17 cellular contexts compared by ENCODE assay signal in the genomic region with DNA sequence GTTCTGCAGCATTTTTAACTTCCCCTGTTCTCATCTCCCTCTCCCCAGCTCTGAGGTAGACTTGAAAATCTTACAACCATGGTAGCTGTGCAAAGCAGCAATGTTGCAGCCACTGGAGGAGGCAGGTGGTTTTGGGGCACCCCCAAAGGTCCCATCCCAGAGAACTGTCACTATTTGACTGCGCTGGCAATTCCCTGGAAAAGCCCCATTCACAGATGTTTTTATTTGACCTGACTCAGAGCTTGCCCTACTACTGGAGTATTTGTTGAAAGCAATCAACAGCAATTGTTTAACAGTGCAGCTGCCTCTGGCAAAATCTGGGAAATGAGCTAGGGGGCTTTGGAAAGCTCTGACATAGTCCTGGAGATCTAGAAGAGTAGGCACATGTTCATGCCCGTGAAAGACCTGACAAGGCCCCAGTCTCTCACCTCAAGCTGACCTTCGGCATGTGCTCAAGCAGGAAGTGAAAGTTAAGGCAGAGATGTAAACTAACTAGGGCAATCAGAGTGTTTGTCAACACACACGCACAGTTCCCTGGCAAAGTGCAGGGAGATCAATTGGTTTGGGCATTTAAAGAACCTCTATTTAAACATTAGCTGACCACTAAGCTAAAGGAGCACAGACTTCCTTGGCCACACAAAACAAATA. TPM values are rescaled to one million over a fixed set of nuclear protein-coding genes. Genes with fewer than 3 reads are reported as not detected.
DNase-seq lines count a peak whose midpoint lies in the region; ATAC-seq and TF ChIP-seq lines count a peak whose summit lies in the region.
"Had no signal": no experiment of that assay in that cellular context is flagged by ENCODE, and none has a peak within 500 bp of the region (broad histone marks: within the 10 kb centered on the region; RNA-seq: fewer than 3 reads in every experiment).

No MANE protein-coding gene starts in this region.

- no peak for TF ChIP-seq POLR2A in breast epithelium (IDR thresholded peaks at IDR 0.05)

- no peak overlapping the region for H3K9ac ChIP-seq in SU-DHL-6 (ENCODE audit: low read length)

- H3K4me2 ChIP-seq in SU-DHL-6 (ENCODE audit: low read depth, low read length, poor library complexity, severe bottlenecking) = peak overlapping the region; percentile 4

- H3K9me2 ChIP-seq in SU-DHL-6 (replicated peaks; ENCODE audit: insufficient read depth, low read length) = no peaks in the 10 kb centered on the region

- TF ChIP-seq CTCF in SU-DHL-6 (IDR thresholded peaks at IDR 0.05; ENCODE audit: insufficient read depth, low read length, poor library complexity, severe bottlenecking) (no peak), mucosa of descending colon (IDR thresholded peaks at IDR 0.05) (no peak), breast epithelium (IDR thresholded peaks at IDR 0.05) (no peak), GM20000 (IDR thresholded peaks at IDR 0.05; ENCODE audit: extremely low read depth, missing control alignments) (no peak)

- intact Hi-C loops in mucosa of descending colon (cut with DNase I, micrococcal nuclease) = no loop called here
- intact Hi-C loops in breast epithelium (cut with DNase I; ENCODE audit: low total_unique reads) = no loop called here
- intact Hi-C loops in Right ventricle myocardium inferior (cut with DNase I) = no loop called here
- intact Hi-C loops in posterior cingulate gyrus (cut with DNase I) = no loop called here

- no peaks in the 10 kb centered on the region for H3F3A ChIP-seq in SU-DHL-6 (ENCODE audit: insufficient read depth)

- H3K27ac ChIP-seq in SU-DHL-6 (ENCODE audit: low read depth, low read length) (no peak overlapping the region), breast epithelium (no peak overlapping the region)
- H3K27ac ChIP-seq: pancreas, testis had no signal

- no peak overlapping the region for H2AFZ ChIP-seq in SU-DHL-6 (ENCODE audit: low read depth, low read length, severe bottlenecking)

- H3K27me3 ChIP-seq in SU-DHL-6 (ENCODE audit: low read length) (no peaks in the 10 kb centered on the region), breast epithelium (peaks cover 0 to 3% of the 10 kb centered on the region in 2 donors)
- H3K27me3 ChIP-seq: pancreas, testis had no signal

- H3K36me3 ChIP-seq in SU-DHL-6 (ENCODE audit: low read length) (no peaks in the 10 kb centered on the region), mucosa of descending colon (ENCODE audit: low read depth) (no peaks in the 10 kb centered on the region), breast epithelium (no peaks in the 10 kb centered on the region)
- H3K36me3 ChIP-seq: pancreas had no signal

- DNase-seq in CD1c-positive myeloid dendritic cell (ENCODE audit: extremely low spot score) (peak; percentile 82), mucosa of descending colon (no peak), breast epithelium (ENCODE audit: low spot score in 2 of 2) (no peak), GM20000 (ENCODE audit: low spot score) (no peak), Right ventricle myocardium inferior (ENCODE audit: missing footprints) (no peak), posterior cingulate gyrus (no peak)
- DNase-seq: activated CD4-positive, alpha-beta T cell treated with anti-CD3 and anti-CD28 coated beads for 4 hours; AML-193; IMR-90; midbrain; NCI-H1417; pancreas; testis had no signal

- H3K4me1 ChIP-seq in mucosa of descending colon (ENCODE audit: low read depth) = no peaks in the 10 kb centered on the region
- H3K4me1 ChIP-seq in breast epithelium = no peaks in the 10 kb centered on the region
- H3K4me1 ChIP-seq: pancreas, testis had no signal

- no peaks in the 10 kb centered on the region for H3K79me2 ChIP-seq in SU-DHL-6 (ENCODE audit: insufficient read depth, low read length)

- H4K20me1 ChIP-seq in SU-DHL-6 (ENCODE audit: low read depth, low read length) = no peaks in the 10 kb centered on the region

- H3K4me3 ChIP-seq in SU-DHL-6 (ENCODE audit: insufficient read depth, low read length, poor library complexity, severe bottlenecking) (no peak overlapping the region), mucosa of descending colon (no peak overlapping the region), breast epithelium (no peak overlapping the region)
- H3K4me3 ChIP-seq: pancreas, testis had no signal

- H3K9me3 ChIP-seq in SU-DHL-6 (ENCODE audit: insufficient read depth, low read length) = no peaks in the 10 kb centered on the region
- no peaks in the 10 kb centered on the region for H3K9me3 ChIP-seq in mucosa of descending colon
- peaks cover 0 to 6% of the 10 kb centered on the region in 2 donors for H3K9me3 ChIP-seq in breast epithelium
- H3K9me3 ChIP-seq: pancreas, testis had no signal

- ATAC-seq in GM19351 (IDR thresholded peaks at IDR 0.05; ENCODE audit: unreplicated experiment) = peak; percentile 44
- peak; percentile 36 for ATAC-seq in mucosa of descending colon
- ATAC-seq in Right ventricle myocardium inferior = no peak
- ATAC-seq: Panc1, pancreas had no signal

RNA-seq across cellular contexts. Expression of gene PIK3R5, which starts 19.7 kb away (rescaled TPM):
- total RNA-seq in mucosa of descending colon (10 to 100 TPM in 1 of 3 donors, 1 to 10 TPM in 2; 2.7 to 10.4 (median 6.8) TPM), breast epithelium (10 to 100 TPM in 2 of 3 donors, 1 to 10 TPM in 1; 9.8 to 28.6 (median 12.3) TPM), Right ventricle myocardium inferior (2.8 TPM)
- total RNA-seq: chondrocyte, IMR-90 had no signal

RNA-seq across cellular contexts. Expression of gene NTN1, which starts 36.1 kb away (rescaled TPM):
- total RNA-seq in mucosa of descending colon (10 to 100 TPM in 1 of 3 donors, 1 to 10 TPM in 2; 3.7 to 61.8 (median 4.0) TPM), breast epithelium (1 to 10 TPM; 2.2 to 3.7 (median 3.3) TPM), Right ventricle myocardium inferior (24.5 TPM)
